In genomic region chr17:6699997-6700947, GRCh38 we compare ENCODE assay signal across 22 cellular contexts. TPM values are rescaled to one million over a fixed set of nuclear protein-coding genes. Genes with fewer than 3 reads are reported as not detected.
A peak's percentile ranks its signal among the peaks of the same experiment; 100 is the strongest.
DNase-seq lines count a peak whose midpoint lies in the region; ATAC-seq, FAIRE-seq and TF ChIP-seq lines count a peak whose summit lies in the region.
"Had no signal": no experiment of that assay in that cellular context is flagged by ENCODE, and none has a peak within 500 bp of the region (broad histone marks: within the 10 kb centered on the region; RNA-seq: fewer than 3 reads in every experiment).

No MANE protein-coding gene starts in this region.

- peak in 1 of 2 experiments; percentile 52; a peak in 2 of 4 replicates for TF ChIP-seq POLR2A in HepG2 (IDR thresholded peaks at IDR 0.05; ENCODE audit: insufficient read depth in 1 of 2, low read depth in 2 of 2, low read length in 2 of 2)

- no peaks in the 10 kb centered on the region for H3K79me2 ChIP-seq in HepG2 (ENCODE audit: insufficient read depth, low read length)

- peaks cover 33 to 45% of the 10 kb centered on the region in 2 experiments for H3K36me3 ChIP-seq in HepG2 (replicated peaks in 1 of 2; ENCODE audit: control insufficient read depth in 1 of 2, insufficient read depth in 2 of 2, low read length in 2 of 2)
- H3K36me3 ChIP-seq: BLaER1 had no signal

- no peak overlapping the region for H2AFZ ChIP-seq in HepG2 (ENCODE audit: low read length)

- H3K9me3 ChIP-seq in T-helper 17 cell (ENCODE audit: control insufficient read depth, low read length, poor library complexity, severe bottlenecking): no peaks in the 10 kb centered on the region
- no peaks in the 10 kb centered on the region for H3K9me3 ChIP-seq in HepG2 (ENCODE audit: low read length)
- H3K9me3 ChIP-seq: BLaER1 had no signal

- H3K27ac Mint-ChIP-seq in T-helper 17 cell (no peak overlapping the region), progenitor cell of endocrine pancreas (peak overlapping the region; percentile 59)
- H3K27ac Mint-ChIP-seq: CD8-positive, alpha-beta T cell had no signal

- peaks cover 73% of the 10 kb centered on the region for H3K4me1 ChIP-seq in HepG2 (ENCODE audit: insufficient read depth, low read length)

- TF ChIP-seq EP300 in HepG2 (IDR thresholded peaks at IDR 0.05; ENCODE audit: low read depth in 2 of 2, low read length in 2 of 2) (peak; percentile 84 to 99), HepG2 (CRISPR knock-in tag; IDR thresholded peaks at IDR 0.05; ENCODE audit: borderline replicate concordance) (peak; percentile 98)

- no peaks in the 10 kb centered on the region for H3K9me3 Mint-ChIP-seq in progenitor cell of endocrine pancreas (ENCODE audit: low read depth)
- H3K9me3 Mint-ChIP-seq: CD8-positive, alpha-beta T cell had no signal

- H3K36me3 Mint-ChIP-seq in T-helper 17 cell (ENCODE audit: low read depth) (no peaks in the 10 kb centered on the region), progenitor cell of endocrine pancreas (ENCODE audit: insufficient read depth) (no peaks in the 10 kb centered on the region)
- H3K36me3 Mint-ChIP-seq: CD8-positive, alpha-beta T cell had no signal

- peak overlapping the region; percentile 97 for H3K27ac ChIP-seq in HepG2 (ENCODE audit: extremely low read length, insufficient read depth, low read length)
- H3K27ac ChIP-seq: BLaER1 had no signal

- intact Hi-C loops in HepG2 (cut with micrococcal nuclease; ENCODE audit: unreplicated experiment): loop anchor here (1.0 to 2.0 kb wide), 3 partner anchors 12 to 34 kb away; no protein-coding TSS in a partner anchor

- H4K20me1 ChIP-seq in HepG2 (ENCODE audit: insufficient read depth, low read length): no peaks in the 10 kb centered on the region
- H4K20me1 ChIP-seq: BLaER1 had no signal

- POLR2A ChIA-PET in HepG2 (lab: Yijun Ruan, JAX): interaction anchor here (0.8 to 11.0 kb wide), 20 partner anchors 8 to 414 kb away, joined by 3 to 419 read pairs (median 6); partner anchors contain the start of genes ASGR2, C17orf100, MED31 and RNASEK

- H3K4me1 Mint-ChIP-seq in T-helper 17 cell (no peaks in the 10 kb centered on the region), progenitor cell of endocrine pancreas (ENCODE audit: low read depth) (peaks cover 21% of the 10 kb centered on the region)

- TF ChIP-seq CTCF in HepG2 (CRISPR knock-in tag; IDR thresholded peaks at IDR 0.05): peak; percentile 15; the same call in 1 of the 2 replicates
- TF ChIP-seq CTCF in progenitor cell of endocrine pancreas (IDR thresholded peaks at IDR 0.05; ENCODE audit: unreplicated experiment): no peak

- CTCF ChIA-PET in HepG2 (lab: Yijun Ruan, JAX; ENCODE audit: low intra/inter-chr PET ratio, low total read pairs): interaction anchor here (2.0 to 2.9 kb wide), 2 partner anchors 13 to 35 kb away, joined by 11 to 14 read pairs; partner anchors contain the start of gene SLC13A5

- in situ Hi-C loops in HepG2 (cut with HindIII; ENCODE audit: extremely low pct_ligation_motif_present, low pct_unique_long_range_greater_than_20kb): no loop called here

- peak overlapping the region; percentile 68 for H3K9ac ChIP-seq in HepG2 (ENCODE audit: insufficient read depth, low read depth, low read length)
- H3K9ac ChIP-seq: BLaER1 had no signal

- no peak for TF ChIP-seq RAD21 in HepG2 (CRISPR knock-in tag; IDR thresholded peaks at IDR 0.05)

- FAIRE-seq in HepG2 (lab: Jason Lieb, UNC): peak; percentile 100
- FAIRE-seq: A204.1, D721Med had no signal

- ATAC-seq in T-helper 17 cell (no peak), HepG2 (peak; percentile 77), HG02970 (IDR thresholded peaks at IDR 0.05; ENCODE audit: low FRiP score, unreplicated experiment) (no peak), GM18861 (IDR thresholded peaks at IDR 0.05; ENCODE audit: unreplicated experiment) (no peak), HG03432 (IDR thresholded peaks at IDR 0.05; ENCODE audit: unreplicated experiment) (no peak)
- ATAC-seq: CD8-positive, alpha-beta T cell had no signal

- peak; percentile 86 for DNase-seq in ELF-1 (ENCODE audit: low read depth, low spot score)
- no peak for DNase-seq in T-helper 17 cell
- peak; percentile 98 for DNase-seq in HepG2 (ENCODE audit: low spot score)
- no peak for DNase-seq in progenitor cell of endocrine pancreas (ENCODE audit: low spot score, unreplicated experiment)
- DNase-seq in SIG-M5 (lab: John Stamatoyannopoulos, UW): no peak
- DNase-seq: CD8-positive, alpha-beta T cell; DMS79; GOT3; KG1; NCI-H1048; NCI-H1436 treated with DMSO at 0.1 percent for 48 hours; NCI-H2081; NCI-H510A treated with DMSO at 0.1 percent for 48 hours had no signal

- H3K4me3 Mint-ChIP-seq in T-helper 17 cell (peak overlapping the region; percentile 15), progenitor cell of endocrine pancreas (ENCODE audit: low read depth) (peak overlapping the region; percentile 44)
- H3K4me3 Mint-ChIP-seq: CD8-positive, alpha-beta T cell had no signal

- no peaks in the 10 kb centered on the region for H3K27me3 ChIP-seq in HepG2 (ENCODE audit: control insufficient read depth in 1 of 2, insufficient read depth in 2 of 2, low read length in 2 of 2)
- H3K27me3 ChIP-seq: BLaER1 had no signal

- WGBS in HepG2 (ENCODE audit: low lambda C conversion rate): 0% methylated on average over 16 of the region's 16 CpGs

- BruUV-seq in HepG2 (replicated peaks; lab: Mats Ljungman, UMichigan): TSS peak; percentile 24

- peak overlapping the region; percentile 70 for H3K4me2 ChIP-seq in HepG2 (ENCODE audit: low read depth, low read length)
- H3K4me2 ChIP-seq: BLaER1 had no signal

- peaks cover 41% of the 10 kb centered on the region for H3K27me3 Mint-ChIP-seq in T-helper 17 cell
- peaks cover 45% of the 10 kb centered on the region for H3K27me3 Mint-ChIP-seq in progenitor cell of endocrine pancreas

- H3K4me3 ChIP-seq in HepG2 (replicated peaks in 1 of 3; ENCODE audit: insufficient read depth in 1 of 3, low read depth in 2 of 3, low read length in 3 of 3): peak overlapping the region in 1 of 3 experiments; percentile 41; a peak in 2 of 6 replicates
- H3K4me3 ChIP-seq: BLaER1 had no signal

RNA-seq across cellular contexts. Expression of gene SLC13A5, which starts 12.9 kb away (rescaled TPM):
- total RNA-seq in T-helper 17 cell (not detected), HepG2 (2016; rRNA removed; fragmentation: Illumina TruSeq; extraction: Trizol) (24.4 and 42.8 TPM in 2 replicates), progenitor cell of endocrine pancreas (0.93 and 1.1 TPM in 2 replicates)
- 6.1 and 8.5 TPM in 2 replicates for total RNA-seq in HepG2 (2016; cell fraction: cytosol; rRNA removed; fragmentation: Illumina TruSeq; extraction: Trizol; ENCODE audit: low read depth)
- total RNA-seq in HepG2 (2016; cell fraction: insoluble cytoplasmic fraction; rRNA removed; fragmentation: Illumina TruSeq; extraction: Trizol): 24.1 and 44.5 TPM in 2 replicates
- 21.2 and 24.0 TPM in 2 replicates for total RNA-seq in HepG2 (2016; cell fraction: membrane; rRNA removed; fragmentation: Illumina TruSeq; extraction: Trizol)
- 74.8 and 81.7 TPM in 2 replicates for total RNA-seq in HepG2 (2016; cell fraction: nucleus; rRNA removed; fragmentation: Illumina TruSeq; extraction: Trizol)
- 310 and 460 TPM in 2 replicates for polyA plus RNA-seq in HepG2 (2011; rRNA removed)
- 141 and 152 TPM in 2 replicates for polyA plus RNA-seq in HepG2 (2011; cell fraction: cytosol; rRNA removed)
- 496 and 544 TPM in 2 replicates for polyA plus RNA-seq in HepG2 (2011; cell fraction: nucleus; rRNA removed)
- polyA plus RNA-seq in HepG2 (2012): 253 and 287 TPM in 2 replicates
- 11.4 and 13.1 TPM in 2 replicates for polyA plus RNA-seq in HepG2 (2016; cell fraction: cytosol; fragmentation: Illumina TruSeq; extraction: Trizol; ENCODE audit: low read depth)
- 42.4 and 50.4 TPM in 2 replicates for polyA plus RNA-seq in HepG2 (2016; cell fraction: insoluble cytoplasmic fraction; fragmentation: Illumina TruSeq; extraction: Trizol; ENCODE audit: low read depth)
- polyA plus RNA-seq in HepG2 (2016; cell fraction: membrane; fragmentation: Illumina TruSeq; extraction: Trizol; ENCODE audit: low read depth): 28.2 and 31.8 TPM in 2 replicates
- polyA plus RNA-seq in HepG2 (2016; cell fraction: nucleus; fragmentation: Illumina TruSeq; extraction: Trizol; ENCODE audit: insufficient read depth, low read depth): 169 and 186 TPM in 2 replicates
- 0.40 and 2,799 TPM in 2 replicates for polyA minus RNA-seq in HepG2 (2011; rRNA and poly(A)+ RNA removed; ENCODE audit: low replicate concordance)
- polyA minus RNA-seq in HepG2 (2011; cell fraction: cytosol; rRNA and poly(A)+ RNA removed): 352 and 410 TPM in 2 replicates
- polyA minus RNA-seq in HepG2 (2011; cell fraction: nucleus; rRNA and poly(A)+ RNA removed): 342 and 399 TPM in 2 replicates
- total RNA-seq: CD8-positive, alpha-beta T cell; G401; HT1080; M059J had no signal

RNA-seq across cellular contexts. Expression of gene C17orf100, which starts 48.7 kb away (rescaled TPM):
- total RNA-seq in T-helper 17 cell: 1 to 10 TPM; 1.3 to 2.5 TPM
- total RNA-seq in HepG2 (2016; rRNA removed; fragmentation: Illumina TruSeq; extraction: Trizol): 3.6 and 4.1 TPM in 2 replicates
- 2.2 and 2.4 TPM in 2 replicates for total RNA-seq in HepG2 (2016; cell fraction: cytosol; rRNA removed; fragmentation: Illumina TruSeq; extraction: Trizol; ENCODE audit: low read depth)
- total RNA-seq in HepG2 (2016; cell fraction: insoluble cytoplasmic fraction; rRNA removed; fragmentation: Illumina TruSeq; extraction: Trizol): 3.2 and 4.7 TPM in 2 replicates
- total RNA-seq in HepG2 (2016; cell fraction: membrane; rRNA removed; fragmentation: Illumina TruSeq; extraction: Trizol): 6.2 and 6.9 TPM in 2 replicates
- total RNA-seq in HepG2 (2016; cell fraction: nucleus; rRNA removed; fragmentation: Illumina TruSeq; extraction: Trizol): 3.8 and 4.0 TPM in 2 replicates
- polyA plus RNA-seq in HepG2 (2011; rRNA removed): 8.7 and 10.1 TPM in 2 replicates
- 10.2 and 10.7 TPM in 2 replicates for polyA plus RNA-seq in HepG2 (2011; cell fraction: cytosol; rRNA removed)
- 9.3 and 9.9 TPM in 2 replicates for polyA plus RNA-seq in HepG2 (2011; cell fraction: nucleus; rRNA removed)
- 12.3 and 32.8 TPM in 2 replicates for polyA plus RNA-seq in HepG2 (2012)
- polyA plus RNA-seq in HepG2 (2016; cell fraction: cytosol; fragmentation: Illumina TruSeq; extraction: Trizol; ENCODE audit: low read depth): 7.2 and 9.4 TPM in 2 replicates
- polyA plus RNA-seq in HepG2 (2016; cell fraction: insoluble cytoplasmic fraction; fragmentation: Illumina TruSeq; extraction: Trizol; ENCODE audit: low read depth): 13.1 and 13.3 TPM in 2 replicates
- 15.0 and 15.5 TPM in 2 replicates for polyA plus RNA-seq in HepG2 (2016; cell fraction: membrane; fragmentation: Illumina TruSeq; extraction: Trizol; ENCODE audit: low read depth)
- polyA plus RNA-seq in HepG2 (2016; cell fraction: nucleus; fragmentation: Illumina TruSeq; extraction: Trizol; ENCODE audit: insufficient read depth, low read depth): 9.5 and 9.7 TPM in 2 replicates
- polyA minus RNA-seq in HepG2 (2011; rRNA and poly(A)+ RNA removed; ENCODE audit: low replicate concordance): 1.0 and 10.4 TPM in 2 replicates
- 6.8 and 7.9 TPM in 2 replicates for polyA minus RNA-seq in HepG2 (2011; cell fraction: cytosol; rRNA and poly(A)+ RNA removed)
- polyA minus RNA-seq in HepG2 (2011; cell fraction: nucleus; rRNA and poly(A)+ RNA removed): 11.7 and 13.4 TPM in 2 replicates
- total RNA-seq in progenitor cell of endocrine pancreas: 6.1 TPM in 2 replicates

RNA-seq across cellular contexts. Expression of gene MED31, which starts 48.9 kb away (rescaled TPM):
- total RNA-seq in T-helper 17 cell (10 to 100 TPM; 32.9 to 36.6 TPM), HepG2 (2016; rRNA removed; fragmentation: Illumina TruSeq; extraction: Trizol) (20.9 and 25.0 TPM in 2 replicates), progenitor cell of endocrine pancreas (17.8 and 18.2 TPM in 2 replicates)
- total RNA-seq in HepG2 (2016; cell fraction: cytosol; rRNA removed; fragmentation: Illumina TruSeq; extraction: Trizol; ENCODE audit: low read depth): 15.0 and 15.3 TPM in 2 replicates
- 21.7 and 30.3 TPM in 2 replicates for total RNA-seq in HepG2 (2016; cell fraction: insoluble cytoplasmic fraction; rRNA removed; fragmentation: Illumina TruSeq; extraction: Trizol)
- total RNA-seq in HepG2 (2016; cell fraction: membrane; rRNA removed; fragmentation: Illumina TruSeq; extraction: Trizol): 13.3 and 13.7 TPM in 2 replicates
- 13.4 and 18.3 TPM in 2 replicates for total RNA-seq in HepG2 (2016; cell fraction: nucleus; rRNA removed; fragmentation: Illumina TruSeq; extraction: Trizol)
- 14.2 and 19.0 TPM in 2 replicates for polyA plus RNA-seq in HepG2 (2011; rRNA removed)
- polyA plus RNA-seq in HepG2 (2011; cell fraction: cytosol; rRNA removed): 5.0 and 8.9 TPM in 2 replicates
- 4.0 and 7.0 TPM in 2 replicates for polyA plus RNA-seq in HepG2 (2011; cell fraction: nucleus; rRNA removed)
- 12.4 and 13.1 TPM in 2 replicates for polyA plus RNA-seq in HepG2 (2012)
- polyA plus RNA-seq in HepG2 (2016; cell fraction: cytosol; fragmentation: Illumina TruSeq; extraction: Trizol; ENCODE audit: low read depth): 7.9 and 10.0 TPM in 2 replicates
- polyA plus RNA-seq in HepG2 (2016; cell fraction: insoluble cytoplasmic fraction; fragmentation: Illumina TruSeq; extraction: Trizol; ENCODE audit: low read depth): 27.3 and 32.8 TPM in 2 replicates
- polyA plus RNA-seq in HepG2 (2016; cell fraction: membrane; fragmentation: Illumina TruSeq; extraction: Trizol; ENCODE audit: low read depth): 9.6 and 13.7 TPM in 2 replicates
- 20.1 and 21.9 TPM in 2 replicates for polyA plus RNA-seq in HepG2 (2016; cell fraction: nucleus; fragmentation: Illumina TruSeq; extraction: Trizol; ENCODE audit: insufficient read depth, low read depth)
- polyA minus RNA-seq in HepG2 (2011; rRNA and poly(A)+ RNA removed; ENCODE audit: low replicate concordance): 1.9 and 7.5 TPM in 2 replicates
- 2.8 and 3.5 TPM in 2 replicates for polyA minus RNA-seq in HepG2 (2011; cell fraction: cytosol; rRNA and poly(A)+ RNA removed)
- polyA minus RNA-seq in HepG2 (2011; cell fraction: nucleus; rRNA and poly(A)+ RNA removed): 21.2 and 22.8 TPM in 2 replicates

RNA-seq across cellular contexts. Expression of gene XAF1, which starts 55.6 kb away (rescaled TPM):
- total RNA-seq in T-helper 17 cell (10 to 100 TPM; 41.2 to 53.2 TPM), HepG2 (2016; rRNA removed; fragmentation: Illumina TruSeq; extraction: Trizol) (1.7 and 2.4 TPM in 2 replicates), progenitor cell of endocrine pancreas (not detected in 2 replicates)
- 0.81 and 0.97 TPM in 2 replicates for total RNA-seq in HepG2 (2016; cell fraction: cytosol; rRNA removed; fragmentation: Illumina TruSeq; extraction: Trizol; ENCODE audit: low read depth)
- total RNA-seq in HepG2 (2016; cell fraction: insoluble cytoplasmic fraction; rRNA removed; fragmentation: Illumina TruSeq; extraction: Trizol): 1.7 and 2.1 TPM in 2 replicates
- total RNA-seq in HepG2 (2016; cell fraction: membrane; rRNA removed; fragmentation: Illumina TruSeq; extraction: Trizol): 1.1 and 1.3 TPM in 2 replicates
- 2.1 and 3.7 TPM in 2 replicates for total RNA-seq in HepG2 (2016; cell fraction: nucleus; rRNA removed; fragmentation: Illumina TruSeq; extraction: Trizol)
- 1.2 and 1.6 TPM in 2 replicates for polyA plus RNA-seq in HepG2 (2011; rRNA removed)
- polyA plus RNA-seq in HepG2 (2011; cell fraction: cytosol; rRNA removed): 0.74 and 2.0 TPM in 2 replicates
- 4.3 and 11.1 TPM in 2 replicates for polyA plus RNA-seq in HepG2 (2011; cell fraction: nucleus; rRNA removed)
- 3.1 and 3.3 TPM in 2 replicates for polyA plus RNA-seq in HepG2 (2012)
- polyA plus RNA-seq in HepG2 (2016; cell fraction: cytosol; fragmentation: Illumina TruSeq; extraction: Trizol; ENCODE audit: low read depth): 0.15 and 0.25 TPM in 2 replicates
- polyA plus RNA-seq in HepG2 (2016; cell fraction: insoluble cytoplasmic fraction; fragmentation: Illumina TruSeq; extraction: Trizol; ENCODE audit: low read depth): 2.3 and 3.4 TPM in 2 replicates
- 0.66 and 0.71 TPM in 2 replicates for polyA plus RNA-seq in HepG2 (2016; cell fraction: membrane; fragmentation: Illumina TruSeq; extraction: Trizol; ENCODE audit: low read depth)
- 6.3 and 9.1 TPM in 2 replicates for polyA plus RNA-seq in HepG2 (2016; cell fraction: nucleus; fragmentation: Illumina TruSeq; extraction: Trizol; ENCODE audit: insufficient read depth, low read depth)
- polyA minus RNA-seq in HepG2 (2011; rRNA and poly(A)+ RNA removed; ENCODE audit: low replicate concordance): 2.2 TPM in 1 of 2 replicates, not detected in the other
- polyA minus RNA-seq in HepG2 (2011; cell fraction: cytosol; rRNA and poly(A)+ RNA removed): 0.79 and 2.2 TPM in 2 replicates
- 6.2 and 14.3 TPM in 2 replicates for polyA minus RNA-seq in HepG2 (2011; cell fraction: nucleus; rRNA and poly(A)+ RNA removed)
- total RNA-seq: G401, HT1080 had no signal

RNA-seq across cellular contexts. Expression of gene TXNDC17, which starts 59.4 kb away (rescaled TPM):
- total RNA-seq in T-helper 17 cell: 10 to 100 TPM; 10.8 to 16.9 TPM
- total RNA-seq in HepG2 (2016; rRNA removed; fragmentation: Illumina TruSeq; extraction: Trizol): 266 and 359 TPM in 2 replicates
- total RNA-seq in HepG2 (2016; cell fraction: cytosol; rRNA removed; fragmentation: Illumina TruSeq; extraction: Trizol; ENCODE audit: low read depth): 93.1 and 113 TPM in 2 replicates
- total RNA-seq in HepG2 (2016; cell fraction: insoluble cytoplasmic fraction; rRNA removed; fragmentation: Illumina TruSeq; extraction: Trizol): 255 and 373 TPM in 2 replicates
- 138 and 151 TPM in 2 replicates for total RNA-seq in HepG2 (2016; cell fraction: membrane; rRNA removed; fragmentation: Illumina TruSeq; extraction: Trizol)
- 76.2 and 83.8 TPM in 2 replicates for total RNA-seq in HepG2 (2016; cell fraction: nucleus; rRNA removed; fragmentation: Illumina TruSeq; extraction: Trizol)
- 147 and 188 TPM in 2 replicates for polyA plus RNA-seq in HepG2 (2011; rRNA removed)
- 236 and 276 TPM in 2 replicates for polyA plus RNA-seq in HepG2 (2011; cell fraction: cytosol; rRNA removed)
- polyA plus RNA-seq in HepG2 (2011; cell fraction: nucleus; rRNA removed): 40.2 and 44.6 TPM in 2 replicates
- 97.0 and 122 TPM in 2 replicates for polyA plus RNA-seq in HepG2 (2012)
- polyA plus RNA-seq in HepG2 (2016; cell fraction: cytosol; fragmentation: Illumina TruSeq; extraction: Trizol; ENCODE audit: low read depth): 101 and 125 TPM in 2 replicates
- polyA plus RNA-seq in HepG2 (2016; cell fraction: insoluble cytoplasmic fraction; fragmentation: Illumina TruSeq; extraction: Trizol; ENCODE audit: low read depth): 322 and 359 TPM in 2 replicates
- polyA plus RNA-seq in HepG2 (2016; cell fraction: membrane; fragmentation: Illumina TruSeq; extraction: Trizol; ENCODE audit: low read depth): 105 and 119 TPM in 2 replicates
- polyA plus RNA-seq in HepG2 (2016; cell fraction: nucleus; fragmentation: Illumina TruSeq; extraction: Trizol; ENCODE audit: insufficient read depth, low read depth): 146 and 155 TPM in 2 replicates
- 30.3 and 88.3 TPM in 2 replicates for polyA minus RNA-seq in HepG2 (2011; rRNA and poly(A)+ RNA removed; ENCODE audit: low replicate concordance)
- 40.0 and 52.4 TPM in 2 replicates for polyA minus RNA-seq in HepG2 (2011; cell fraction: cytosol; rRNA and poly(A)+ RNA removed)
- polyA minus RNA-seq in HepG2 (2011; cell fraction: nucleus; rRNA and poly(A)+ RNA removed): 10.8 and 14.4 TPM in 2 replicates
- 104 and 105 TPM in 2 replicates for total RNA-seq in progenitor cell of endocrine pancreas

Comparison
In these comparisons a context has a peak if more than half of its experiments do, and no peak if none do; other contexts are left out.
1. DNase-seq: peak in ELF-1 (single experiment) and HepG2 (single experiment); none in T-helper 17 cell (0 of 3), progenitor cell of endocrine pancreas (single experiment) and SIG-M5 (single experiment).